ENCODE assay signal across 18 cellular contexts in the genomic region with DNA sequence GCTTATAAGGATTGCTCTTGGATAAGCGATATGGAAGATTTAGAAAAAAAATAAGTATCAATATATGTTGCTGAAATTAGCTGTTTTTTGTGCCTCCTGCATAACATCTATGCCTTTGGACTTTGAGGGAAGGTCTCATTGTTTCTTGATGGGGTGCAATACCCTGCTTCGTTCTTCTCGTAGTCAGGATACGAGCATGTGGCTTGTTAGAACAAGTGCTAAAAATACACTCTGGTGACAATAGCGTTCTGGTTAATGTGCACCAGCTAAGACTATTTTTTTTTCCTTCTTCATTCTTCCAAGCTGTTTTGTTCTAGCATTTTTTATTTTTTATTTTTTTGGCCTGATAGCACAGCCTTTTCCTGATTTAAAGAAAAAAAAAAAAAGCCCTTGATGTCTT.
"Had no signal": no experiment of that assay in that cellular context is flagged by ENCODE, and none has a peak within 500 bp of the region (broad histone marks: within the 10 kb centered on the region; RNA-seq: fewer than 3 reads in every experiment).

No MANE protein-coding gene starts in this region.

- H3K36me3 ChIP-seq: esophagus muscularis mucosa, left lung, lower lobe of right lung had no signal

- H3K27ac ChIP-seq: coronary artery, dorsolateral prefrontal cortex, esophagus muscularis mucosa, foreskin keratinocyte, left lung, lower lobe of right lung had no signal

- H3K27me3 ChIP-seq: dorsolateral prefrontal cortex, esophagus muscularis mucosa, foreskin keratinocyte, left lung had no signal

- ATAC-seq: foreskin keratinocyte, left lung, lower lobe of right lung, mucosa of descending colon had no signal

- H3K4me1 ChIP-seq: esophagus muscularis mucosa, foreskin keratinocyte, left lung, lower lobe of right lung had no signal

- H3K4me3 ChIP-seq: coronary artery, dorsolateral prefrontal cortex, esophagus muscularis mucosa, left lung, lower lobe of right lung, mucosa of descending colon had no signal

- H3K9me3 ChIP-seq: esophagus muscularis mucosa, left lung, lower lobe of right lung, mucosa of descending colon had no signal

- FAIRE-seq: colon, endothelial cell of umbilical vein, frontal cortex, keratinocyte had no signal

- DNase-seq: dorsolateral prefrontal cortex; effector CD4-positive, alpha-beta T cell; effector memory CD4-positive, alpha-beta T cell; foreskin keratinocyte; glutamatergic neuron; head of caudate nucleus; hippocampal formation; left lung; lower lobe of right lung; mesenchymal stem cell; mucosa of descending colon; naive B cell had no signal
